26 cellular contexts compared by ENCODE assay signal in the genomic region with DNA sequence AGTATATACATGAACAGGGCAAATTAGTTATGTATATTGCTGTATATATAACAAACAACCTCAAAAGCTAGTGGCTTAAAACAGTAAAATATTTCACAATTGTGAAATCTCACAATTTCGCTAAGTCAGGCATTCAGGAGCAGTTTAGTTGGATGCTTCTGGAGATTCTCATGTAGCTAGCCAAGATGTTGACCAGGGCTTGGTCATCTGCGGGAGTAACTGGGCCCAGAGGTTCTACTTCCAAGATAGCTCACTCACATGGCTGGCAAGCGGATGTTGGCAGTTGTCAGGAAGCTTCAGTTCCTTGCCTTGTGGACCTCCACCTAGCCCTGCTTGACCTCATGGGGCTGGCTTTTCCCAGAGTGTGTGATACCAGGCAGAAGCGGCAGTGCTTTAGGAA.
"Had no signal": no experiment of that assay in that cellular context is flagged by ENCODE, and none has a peak within 500 bp of the region (broad histone marks: within the 10 kb centered on the region; RNA-seq: fewer than 3 reads in every experiment).

No MANE protein-coding gene starts in this region.

- H3K27ac ChIP-seq: ascending aorta, cardiac muscle cell, SJCRH30, SK-N-MC had no signal

- H3K27me3 ChIP-seq: ascending aorta, cardiac muscle cell, SJCRH30 had no signal

- ATAC-seq: activated CD8-positive, alpha-beta T cell treated with anti-CD3 and anti-CD28 coated beads for 36 hours; activated naive CD4-positive, alpha-beta T cell treated with anti-CD3 and anti-CD28 coated beads, Interleukin-2, amount 50 U/mL, for 72 hours; activated T-cell treated with anti-CD3 and anti-CD28 coated beads, Interleukin-2, amount 50 U/mL, for 72 hours; activated T-helper 17 cell treated with anti-CD3 and anti-CD28 coated beads, Interleukin-2, amount 50 U/mL, for 72 hours; Panc1 had no signal

- H3K4me3 ChIP-seq: ascending aorta, cardiac muscle cell, SJCRH30, SK-N-MC had no signal

- DNase-seq: activated CD4-positive, alpha-beta T cell treated with anti-CD3 and anti-CD28 coated beads, Interleukin-2, amount 10 ng/mL, durations not matched to agents 24 days and 14 days; activated CD4-positive, alpha-beta T cell treated with anti-CD3 and anti-CD28 coated beads, Interleukin-2, amount 50 U/mL, for 4 hours; activated CD8-positive, alpha-beta T cell treated with anti-CD3 and anti-CD28 coated beads for 36 hours; activated effector memory CD4-positive, alpha-beta T cell treated with anti-CD3 and anti-CD28 coated beads, Interleukin-2, amount 50 U/mL, for 16 hours; activated naive CD4-positive, alpha-beta T cell; activated T-cell treated with anti-CD3 and anti-CD28 coated beads, Interleukin-2, amount 50 U/mL, for 1 hour; activated T-cell treated with anti-CD3 and anti-CD28 coated beads, Interleukin-2, amount 50 U/mL, for 72 hours; amygdala; KG1; MM.1S; MV-4-11; NCI-H1092; NCI-H1436 treated with DMSO at 0.1 percent for 48 hours; NCI-H1694 treated with DMSO at 0.1 percent for 48 hours; NCI-H2029; NCI-H345; NCI-H524 treated with DMSO at 0.1 percent for 48 hours; SHP77; SJCRH30; T1000 had no signal

- H3K4me1 ChIP-seq: ascending aorta, SJCRH30 had no signal

- H3K9me3 ChIP-seq: ascending aorta, SJCRH30 had no signal
